Comparison of ENCODE assay signal across 32 cellular contexts in the genomic region with DNA sequence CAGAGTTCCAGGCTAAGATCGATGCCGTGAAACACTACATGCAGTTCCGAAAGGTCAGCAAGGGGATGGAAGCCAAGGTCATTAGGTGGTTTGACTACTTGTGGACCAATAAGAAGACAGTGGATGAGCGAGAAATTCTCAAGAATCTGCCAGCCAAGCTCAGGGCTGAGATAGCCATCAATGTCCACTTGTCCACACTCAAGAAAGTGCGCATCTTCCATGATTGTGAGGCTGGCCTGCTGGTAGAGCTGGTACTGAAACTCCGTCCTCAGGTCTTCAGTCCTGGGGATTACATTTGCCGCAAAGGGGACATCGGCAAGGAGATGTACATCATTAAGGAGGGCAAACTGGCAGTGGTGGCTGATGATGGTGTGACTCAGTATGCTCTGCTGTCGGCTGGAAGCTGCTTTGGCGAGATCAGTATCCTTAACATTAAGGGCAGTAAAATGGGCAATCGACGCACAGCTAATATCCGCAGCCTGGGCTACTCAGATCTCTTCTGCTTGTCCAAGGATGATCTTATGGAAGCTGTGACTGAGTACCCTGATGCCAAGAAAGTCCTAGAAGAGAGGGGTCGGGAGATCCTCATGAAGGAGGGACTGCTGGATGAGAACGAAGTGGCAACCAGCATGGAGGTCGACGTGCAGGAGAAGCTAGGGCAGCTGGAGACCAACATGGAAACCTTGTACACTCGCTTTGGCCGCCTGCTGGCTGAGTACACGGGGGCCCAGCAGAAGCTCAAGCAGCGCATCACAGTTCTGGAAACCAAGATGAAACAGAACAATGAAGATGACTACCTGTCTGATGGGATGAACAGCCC. TPM values are rescaled to one million over a fixed set of nuclear protein-coding genes. Genes with fewer than 3 reads are reported as not detected.
"Had no signal": no experiment of that assay in that cellular context is flagged by ENCODE, and none has a peak within 500 bp of the region (broad histone marks: within the 10 kb centered on the region; RNA-seq: fewer than 3 reads in every experiment).

No MANE protein-coding gene starts in this region.

- H3K4me3 ChIP-seq: ovary, psoas muscle, right lobe of liver, skin epidermis, smooth muscle cell, stomach, thoracic aorta, thyroid gland, tibial nerve, upper lobe of left lung had no signal

- H3K27ac ChIP-seq: ovary, parathyroid adenoma, psoas muscle, right lobe of liver, skin epidermis, stomach, thoracic aorta, thyroid gland, tibial nerve, upper lobe of left lung had no signal

- H3K27me3 ChIP-seq: ovary, thyroid gland, tibial nerve, upper lobe of left lung had no signal

- DNase-seq: naive B cell; naive thymus-derived CD8-positive, alpha-beta T cell; nephron progenitor cell; occipital lobe; ovary; posterior cingulate gyrus; psoas muscle; right cardiac atrium; stimulated activated CD4-positive, alpha-beta T cell treated with anti-CD3 and anti-CD28 coated beads, Interleukin-15, amount 100 ng/mL, for 24 hours; stimulated activated CD4-positive, alpha-beta T cell treated with anti-CD3 and anti-CD28 coated beads, Interleukin-2, amount 100 ng/mL, for 24 hours; stimulated activated CD4-positive, alpha-beta T cell treated with anti-CD3 and anti-CD28 coated beads, Interleukin-2, amount 100 ng/mL, for 48 hours; stimulated activated CD4-positive, alpha-beta T cell treated with anti-CD3 and anti-CD28 coated beads, Interleukin-4, amount 100 ng/mL, for 24 hours; stimulated activated naive B cell treated with anti-CD40 and anti-IgM and Interleukin-4, amounts not matched to agents 10 μg/mL and 1 μg/mL and 100 μg/mL, for 72 hours; stimulated activated naive CD4-positive, alpha-beta T cell treated with Interleukin-2 at 50 U/mL for 16 hours; stomach; thyroid gland; trophoblast cell; upper lobe of left lung had no signal

- H3K9me3 ChIP-seq: ovary, psoas muscle, right lobe of liver, thoracic aorta, thyroid gland, tibial nerve, upper lobe of left lung had no signal

- H3K4me1 ChIP-seq: parathyroid adenoma, psoas muscle, right lobe of liver, stomach, thyroid gland, tibial nerve, upper lobe of left lung had no signal

- H3K36me3 ChIP-seq: ovary, right lobe of liver, stomach, thoracic aorta, thyroid gland, tibial nerve, upper lobe of left lung had no signal

RNA-seq across cellular contexts. Expression of gene CNGA2, which starts 9.3 kb away (rescaled TPM):
- total RNA-seq: naive thymus-derived CD8-positive, alpha-beta T cell; natural killer cell treated with Interleukin-12 subunit alpha and Interleukin-12 subunit beta and Interleukin-15 and Interleukin-18, amount 100 ng/mL, for 72 hours; neural crest cell; occipital lobe; osteoblast; ovary; progenitor cell of endocrine pancreas; psoas muscle; renal cortical epithelial cell; right cardiac atrium; right lobe of liver; smooth muscle cell; stomach; subcutaneous adipose tissue; temporal lobe; thoracic aorta; thyroid gland; tibial nerve; upper lobe of left lung; ureter had no signal
- polyA plus RNA-seq: naive thymus-derived CD8-positive, alpha-beta T cell; ovary; psoas muscle; right cardiac atrium; smooth muscle cell; stomach had no signal

RNA-seq across cellular contexts. Expression of gene FATE1, which starts 28.0 kb away (rescaled TPM):
- total RNA-seq: naive thymus-derived CD8-positive, alpha-beta T cell; natural killer cell treated with Interleukin-12 subunit alpha and Interleukin-12 subunit beta and Interleukin-15 and Interleukin-18, amount 100 ng/mL, for 72 hours; neural crest cell; occipital lobe; osteoblast; ovary; progenitor cell of endocrine pancreas; renal cortical epithelial cell; right lobe of liver; smooth muscle cell; stomach; subcutaneous adipose tissue; temporal lobe; thoracic aorta; tibial nerve; ureter had no signal
- polyA plus RNA-seq: naive thymus-derived CD8-positive, alpha-beta T cell; smooth muscle cell had no signal

RNA-seq across cellular contexts. Expression of gene PRRG3, which starts 48.6 kb away (rescaled TPM):
- total RNA-seq: naive thymus-derived CD8-positive, alpha-beta T cell; natural killer cell treated with Interleukin-12 subunit alpha and Interleukin-12 subunit beta and Interleukin-15 and Interleukin-18, amount 100 ng/mL, for 72 hours; renal cortical epithelial cell had no signal
- polyA plus RNA-seq: naive thymus-derived CD8-positive, alpha-beta T cell had no signal
